In genomic region chr2:212537311-212538155, GRCh38 we compare ENCODE assay signal across 9 cellular contexts. TPM values are rescaled to one million over a fixed set of nuclear protein-coding genes. Genes with fewer than 3 reads are reported as not detected.
DNase-seq lines count a peak whose midpoint lies in the region; TF ChIP-seq lines count a peak whose summit lies in the region.
"Had no signal": no experiment of that assay in that cellular context is flagged by ENCODE, and none has a peak within 500 bp of the region (broad histone marks: within the 10 kb centered on the region; RNA-seq: fewer than 3 reads in every experiment).

No MANE protein-coding gene starts in this region.

- TF ChIP-seq CTCF in coronary artery (IDR thresholded peaks at IDR 0.05) (no peak), lower leg skin (IDR thresholded peaks at IDR 0.05) (no peak)

- TF ChIP-seq POLR2A in lower leg skin (IDR thresholded peaks at IDR 0.05), result no peak

- H3K4me3 ChIP-seq in coronary artery, result peak overlapping the region; percentile 98
- H3K4me3 ChIP-seq in lower leg skin (ENCODE audit: low read depth, poor library complexity, severe bottlenecking), result peak overlapping the region; percentile 3

- intact Hi-C loops in lower leg skin (cut with DNase I; ENCODE audit: low total_unique reads), result no loop called here

- peak overlapping the region; percentile 16 to 88 for H3K27ac ChIP-seq in coronary artery
- peak overlapping the region; percentile 69 for H3K27ac ChIP-seq in temporal lobe (ENCODE audit: low read depth, low read length)

- DNase-seq in DMS79 treated with DMSO at 0.1 percent for 48 hours (lab: John Stamatoyannopoulos, UW) (peak; percentile 43), DMS79 (lab: John Stamatoyannopoulos, UW) (no peak), NCI-H1092 treated with DMSO at 0.1 percent for 48 hours (lab: John Stamatoyannopoulos, UW) (peak; percentile 18), coronary artery (ENCODE audit: low spot score) (peak; percentile 71), lower leg skin (ENCODE audit: low spot score in 2 of 2) (peak in 1 of 2 donors; percentile 82), RPMI8226 (no peak), activated gamma-delta T cell treated with Interleukin-2 at 50 U/mL for 16 hours (no peak)
- DNase-seq: CD4-positive, CD25-positive, alpha-beta regulatory T cell had no signal

- WGBS in lower leg skin, 2 donors, result 1% methylated on average over 33 to 34 of the region's 65 CpGs

RNA-seq across cellular contexts. Expression of gene ERBB4, which starts 1.1 kb away (rescaled TPM):
- total RNA-seq in lower leg skin, result 1 to 10 TPM in 1 of 4 donors, under 1 TPM in 3; 0.59 to 1.5 (median 0.83) TPM
- total RNA-seq in temporal lobe, result 99.1 TPM
- total RNA-seq: CD4-positive, CD25-positive, alpha-beta regulatory T cell had no signal

Comparison
In these comparisons a context has a peak if more than half of its experiments do, and no peak if none do; other contexts are left out.
1. DNase-seq: peak in DMS79 treated with DMSO at 0.1 percent for 48 hours (single experiment), NCI-H1092 treated with DMSO at 0.1 percent for 48 hours (single experiment) and coronary artery (single experiment); none in DMS79 (single experiment), RPMI8226 (single experiment) and activated gamma-delta T cell treated with Interleukin-2 at 50 U/mL for 16 hours (single experiment).
2. RNA of gene ERBB4, which starts 1.1 kb away (total RNA-seq): 99.1 TPM in temporal lobe (single experiment); 0.59 to 1.5 TPM in lower leg skin; every median in the first group is over 10 times any median in the second.